In the genomic region with DNA sequence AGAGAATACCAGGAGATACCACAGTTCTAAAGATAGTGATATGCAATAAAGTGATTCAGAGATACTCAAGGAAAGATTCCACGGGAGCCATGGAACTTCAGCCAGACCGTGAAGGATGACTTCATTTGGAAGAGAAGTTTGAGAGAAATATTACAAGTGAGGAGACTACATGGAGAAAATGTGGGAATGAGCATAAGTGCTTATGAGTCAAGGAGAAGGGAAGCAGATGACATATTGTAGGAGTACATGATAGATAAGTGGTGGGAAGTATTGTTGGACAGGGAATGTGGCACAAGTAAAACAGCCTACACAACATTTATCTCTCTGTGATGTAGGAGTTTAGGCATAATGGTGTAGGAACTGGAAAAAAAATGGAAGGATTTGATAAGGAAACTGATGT, we compare ENCODE assay signal across 23 cellular contexts.
"Had no signal": no experiment of that assay in that cellular context is flagged by ENCODE, and none has a peak within 500 bp of the region (broad histone marks: within the 10 kb centered on the region; RNA-seq: fewer than 3 reads in every experiment).

No MANE protein-coding gene starts in this region.

- H3K36me3 ChIP-seq: colonic mucosa, esophagus muscularis mucosa, gastrocnemius medialis, neutrophil, pancreas, right lobe of liver, thyroid gland had no signal

- H3K9me3 ChIP-seq: colonic mucosa, gastrocnemius medialis, mucosa of descending colon, neutrophil, pancreas, right lobe of liver, thyroid gland had no signal

- H3K27me3 ChIP-seq: colonic mucosa, esophagus muscularis mucosa, gastrocnemius medialis, neutrophil, pancreas, right lobe of liver, thyroid gland had no signal

- H3K4me3 ChIP-seq: colonic mucosa, esophagus muscularis mucosa, gastrocnemius medialis, lung, mucosa of descending colon, pancreas, right lobe of liver, smooth muscle cell, thyroid gland had no signal

- H3K4me2 ChIP-seq: smooth muscle cell had no signal

- H3K4me1 ChIP-seq: colonic mucosa, esophagus muscularis mucosa, gastrocnemius medialis, pancreas, right lobe of liver, thyroid gland had no signal

- ATAC-seq: gastrocnemius medialis; left lobe of liver; mucosa of descending colon; natural killer cell treated with Interleukin-12 subunit alpha and Interleukin-12 subunit beta and Interleukin-15 and Interleukin-18, amount 100 ng/mL, for 72 hours; pancreas; right lobe of liver; stimulated activated naive CD8-positive, alpha-beta T cell treated with anti-CD3 and anti-CD28 coated beads, Interleukin-15, amount 100 ng/mL, for 72 hours had no signal

- DNase-seq: colonic mucosa; effector memory CD4-positive, alpha-beta T cell; foreskin fibroblast; gastrocnemius medialis; kidney; mucosa of descending colon; naive B cell; pancreas; right lobe of liver; stimulated activated CD4-positive, alpha-beta T cell treated with anti-CD3 and anti-CD28 coated beads, Interleukin-12 subunit alpha, Interleukin-12 subunit beta, amount 100 ng/mL, for 4 hours; stimulated activated CD4-positive, alpha-beta T cell treated with anti-CD3 and anti-CD28 coated beads, Interleukin-1b, Interleukin-23, amount 100 ng/mL, for 48 hours; stimulated activated CD4-positive, alpha-beta T cell treated with anti-CD3 and anti-CD28 coated beads, Interleukin-4, amount 100 ng/mL, for 1 hour; stimulated activated CD8-positive, alpha-beta memory T cell treated with anti-CD3 and anti-CD28 coated beads, Interleukin-4, amount 100 ng/mL, for 48 hours; stimulated activated naive CD4-positive, alpha-beta T cell; stimulated activated naive CD8-positive, alpha-beta T cell treated with anti-CD3 and anti-CD28 coated beads, Interleukin-15, amount 100 ng/mL, for 72 hours; thyroid gland; trophoblast cell had no signal

- H3K27ac ChIP-seq: colonic mucosa, esophagus muscularis mucosa, gastrocnemius medialis, neutrophil, pancreas, right lobe of liver, thyroid gland had no signal
